Comparison of ENCODE assay signal across 8 cellular contexts in the genomic region with DNA sequence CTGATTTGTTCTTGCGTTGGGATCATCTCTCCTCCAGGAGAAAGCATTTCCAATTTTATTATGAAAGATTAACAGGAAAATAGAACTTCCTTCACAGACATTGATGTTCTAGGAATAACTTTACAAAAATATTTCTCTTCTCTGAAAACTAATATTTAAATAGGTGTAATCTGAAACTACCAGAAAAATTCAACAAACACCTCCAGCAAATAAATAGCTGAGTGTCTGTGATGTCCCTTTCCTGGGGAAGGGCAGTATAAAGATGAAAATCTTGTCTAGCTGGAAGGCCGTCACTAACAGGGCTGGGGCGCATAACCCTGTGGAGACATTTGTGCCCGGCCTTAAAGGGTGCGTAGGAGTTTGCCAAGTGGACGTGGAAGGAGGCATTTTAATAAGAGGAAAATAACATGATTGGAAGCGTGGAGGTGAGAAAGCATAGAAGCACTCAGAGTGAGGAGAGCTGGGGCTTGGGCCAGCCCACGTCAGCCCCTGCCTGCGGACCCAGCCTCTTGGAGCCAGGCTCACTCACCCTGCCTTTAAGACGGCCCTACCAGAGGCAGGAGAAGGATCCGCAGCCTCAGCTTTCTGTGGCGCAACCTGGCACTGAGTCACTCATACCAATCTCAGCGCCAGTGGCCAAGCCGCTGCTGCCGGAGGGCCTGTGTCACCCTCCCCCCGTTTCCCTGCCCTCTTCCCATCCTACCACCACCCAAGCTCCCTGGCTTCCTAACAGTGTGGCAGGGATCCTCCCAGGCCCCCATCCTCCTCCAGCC.
DNase-seq lines count a peak whose midpoint lies in the region; ATAC-seq and TF ChIP-seq lines count a peak whose summit lies in the region.

No MANE protein-coding gene starts in this region.

- H3K79me2 ChIP-seq in H9 (ENCODE audit: insufficient read depth, low read length) (no peaks in the 10 kb centered on the region), OCI-LY7 (ENCODE audit: insufficient read depth, low read depth, low read length) (no peaks in the 10 kb centered on the region)

- no peaks in the 10 kb centered on the region for H3K36me3 ChIP-seq in skeletal muscle satellite cell (ENCODE audit: insufficient read depth, low read length)
- H3K36me3 ChIP-seq in OCI-LY7 (ENCODE audit: insufficient read depth, low read length): no peaks in the 10 kb centered on the region

- H2BK5ac ChIP-seq in H9 (ENCODE audit: insufficient read length, low read length): no peak overlapping the region

- no peak overlapping the region for H3K18ac ChIP-seq in H9 (ENCODE audit: insufficient read length, low read depth, low read length)

- no CpG with 5 or more reads among the region's 16 CpGs for WGBS in H9 (ENCODE audit: extremely low coverage, insufficient read length, low lambda C conversion rate)

- TF ChIP-seq CTCF in H9 (conservative IDR thresholded peaks at IDR 0.05) (no peak), OCI-LY7 (conservative IDR thresholded peaks at IDR 0.05; ENCODE audit: low read length) (no peak)

- no peak overlapping the region for H4K5ac ChIP-seq in H9 (ENCODE audit: insufficient read length, low read depth, low read length)

- no peak overlapping the region for H2BK12ac ChIP-seq in H9 (ENCODE audit: insufficient read length, low read depth, low read length)

- no peak overlapping the region for H3T11ph ChIP-seq in H9 (ENCODE audit: low read length)

- H2AK5ac ChIP-seq in H9 (ENCODE audit: insufficient read length, low read length): no peak overlapping the region

- H3K9ac ChIP-seq in H9 (ENCODE audit: extremely low read depth, insufficient read length, low read length) (no peak overlapping the region), skeletal muscle satellite cell (ENCODE audit: low read depth, low read length) (peak overlapping the region; percentile 86)

- no peak overlapping the region for H3K56ac ChIP-seq in H9 (ENCODE audit: insufficient read length, low read depth, low read length)

- no peaks in the 10 kb centered on the region for H3K79me1 ChIP-seq in H9 (ENCODE audit: insufficient read depth, low read depth, low read length, poor library complexity, severe bottlenecking)

- H3K4me3 Mint-ChIP-seq in H9: no peak overlapping the region
- peak overlapping the region; percentile 14 for H3K4me3 Mint-ChIP-seq in central memory CD8-positive, alpha-beta T cell

- H3K4me1 Mint-ChIP-seq in H9: peaks cover 15 to 26% of the 10 kb centered on the region in 2 experiments
- peaks cover 27% of the 10 kb centered on the region for H3K4me1 Mint-ChIP-seq in central memory CD8-positive, alpha-beta T cell

- H3K4me3 ChIP-seq in skeletal muscle satellite cell (ENCODE audit: low read length) (peak overlapping the region; percentile 65), OCI-LY7 (ENCODE audit: low read depth, low read length, poor library complexity, severe bottlenecking) (no peak overlapping the region)

- H2BK120ac ChIP-seq in H9 (ENCODE audit: low read depth, low read length, poor library complexity, severe bottlenecking): no peak overlapping the region

- no peaks in the 10 kb centered on the region for H3K23me2 ChIP-seq in H9 (ENCODE audit: insufficient read length, low read depth, low read length, poor library complexity, severe bottlenecking)

- peak; percentile 59 for ATAC-seq in central memory CD8-positive, alpha-beta T cell (replicated peaks; ENCODE audit: extremely low read depth, poor library complexity, severe bottlenecking)

- H2BK20ac ChIP-seq in H9 (ENCODE audit: low read depth, low read length, poor library complexity, severe bottlenecking): no peak overlapping the region

- no peak overlapping the region for H3K14ac ChIP-seq in H9 (ENCODE audit: insufficient read depth, low read length)

- H3K9me3 ChIP-seq in H9 (ENCODE audit: control insufficient read depth, low read depth, low read length): no peaks in the 10 kb centered on the region
- no peaks in the 10 kb centered on the region for H3K9me3 ChIP-seq in skeletal muscle satellite cell (replicated peaks; ENCODE audit: low read length)
- no peaks in the 10 kb centered on the region for H3K9me3 ChIP-seq in OCI-LY7 (ENCODE audit: low read length)

- H4K91ac ChIP-seq in H9 (ENCODE audit: insufficient read length, low read depth, low read length): no peak overlapping the region

- H3K27ac Mint-ChIP-seq in H9: peak overlapping the region; percentile 42 to 94 (median 93); a peak in 6 of 7 replicates
- peak overlapping the region; percentile 87 for H3K27ac Mint-ChIP-seq in central memory CD8-positive, alpha-beta T cell (ENCODE audit: low read depth)

- H4K20me1 ChIP-seq in H9 (ENCODE audit: control insufficient read depth, insufficient read depth, insufficient read length): no peaks in the 10 kb centered on the region
- no peaks in the 10 kb centered on the region for H4K20me1 ChIP-seq in OCI-LY7 (ENCODE audit: insufficient read depth, low read length)

- no peak overlapping the region for H4K8ac ChIP-seq in H9 (replicated peaks; ENCODE audit: insufficient read length, low read depth, low read length)

- H3K4me1 ChIP-seq in H9 (ENCODE audit: insufficient read depth, low read length): no peaks in the 10 kb centered on the region; the same call in 1 of the 2 replicates
- H3K4me1 ChIP-seq in skeletal muscle satellite cell (ENCODE audit: control insufficient read depth, insufficient read depth, low read length): peaks cover 56% of the 10 kb centered on the region
- no peaks in the 10 kb centered on the region for H3K4me1 ChIP-seq in OCI-LY7 (ENCODE audit: insufficient read depth, low read length, poor library complexity, severe bottlenecking)

- H3K4me2 ChIP-seq in H9 (ENCODE audit: insufficient read depth, insufficient read length, low read length): no peak overlapping the region
- H3K4me2 ChIP-seq in skeletal muscle satellite cell (ENCODE audit: low read length): peak overlapping the region; percentile 85
- no peak overlapping the region for H3K4me2 ChIP-seq in OCI-LY7 (ENCODE audit: low read length)

- CTCF ChIA-PET in OCI-LY7 (lab: Charles Lee; ENCODE audit: unreplicated experiment): interaction anchor here (0.7 to 1.1 kb wide), 3 partner anchors 14 to 423 kb away, joined by 3 to 5 read pairs (median 4); no protein-coding TSS in a partner anchor

- no peaks in the 10 kb centered on the region; a peak in 1 of 5 replicates for H3K9me3 Mint-ChIP-seq in H9
- H3K9me3 Mint-ChIP-seq in central memory CD8-positive, alpha-beta T cell: no peaks in the 10 kb centered on the region

- BruUV-seq in OCI-LY7 (replicated peaks; lab: Mats Ljungman, UMichigan): no TSS peak

- H3K27ac ChIP-seq in H9 (ENCODE audit: insufficient read length, low read depth, low read length): no peak overlapping the region
- no peak overlapping the region for H3K27ac ChIP-seq in OCI-LY7 (ENCODE audit: low read depth, low read length, poor library complexity, severe bottlenecking)

- POLR2A ChIA-PET in OCI-LY7 (lab: Charles Lee): interaction anchor here (0.7 to 0.8 kb wide), 4 partner anchors 34 to 683 kb away, joined by 3 to 4 read pairs (median 3); no protein-coding TSS in a partner anchor

- H3K27me3 Mint-ChIP-seq in H9 (ENCODE audit: low read depth): no peaks in the 10 kb centered on the region
- no peaks in the 10 kb centered on the region for H3K27me3 Mint-ChIP-seq in central memory CD8-positive, alpha-beta T cell

- no peaks in the 10 kb centered on the region for H3K9me2 ChIP-seq in OCI-LY7 (ENCODE audit: insufficient read depth, low read length)

- no peak overlapping the region for H2BK15ac ChIP-seq in H9 (ENCODE audit: low read depth, low read length)

- intact Hi-C loops in cardiac septum (cut with DNase I): no loop called here
- intact Hi-C loops in OCI-LY7 (cut with micrococcal nuclease; ENCODE audit: unreplicated experiment): no loop called here

- H3K36me3 Mint-ChIP-seq in H9 (ENCODE audit: insufficient read depth in 1 of 3, low read depth in 3 of 3): peaks cover 0 to 4% (median 2%) of the 10 kb centered on the region in 3 experiments; a peak in 2 of 7 replicates
- peaks cover 6% of the 10 kb centered on the region for H3K36me3 Mint-ChIP-seq in central memory CD8-positive, alpha-beta T cell (ENCODE audit: insufficient read depth)

- H3K23ac ChIP-seq in H9 (ENCODE audit: insufficient read length, low read depth, low read length): no peak overlapping the region

- DNase-seq in AG08395 (ENCODE audit: low spot score) (peak; percentile 67), H9 (no peak), SW 1271 (lab: John Stamatoyannopoulos, UW) (peak; percentile 31 to 53), cardiac septum (ENCODE audit: low spot score) (no peak), OCI-LY7 (ENCODE audit: low spot score) (no peak), OCI-M1 (lab: John Stamatoyannopoulos, UW) (no peak)
- no peak for DNase-seq in central memory CD8-positive, alpha-beta T cell (ENCODE audit: low spot score in 2 of 2)

- H3K27me3 ChIP-seq in H9 (ENCODE audit: insufficient read depth, low read length) (no peaks in the 10 kb centered on the region), skeletal muscle satellite cell (ENCODE audit: control insufficient read depth, insufficient read depth, low read length) (no peaks in the 10 kb centered on the region)

- H3K4ac ChIP-seq in H9 (ENCODE audit: low read depth, low read length): no peak overlapping the region

- no peak overlapping the region for H2AFZ ChIP-seq in H9 (ENCODE audit: low read length)
- no peak overlapping the region for H2AFZ ChIP-seq in OCI-LY7 (ENCODE audit: low read length)

Comparison
In these comparisons a context has a peak if more than half of its experiments do, and no peak if none do; other contexts are left out.
1. DNase-seq: peak in AG08395 (single experiment) and SW 1271 (2 of 2); none in H9 (single experiment), central memory CD8-positive, alpha-beta T cell (0 of 2), cardiac septum (single experiment), OCI-LY7 (single experiment) and OCI-M1 (single experiment).